Comparison of ENCODE assay signal across 8 cellular contexts in genomic region chr11:110092577-110093406, GRCh38. TPM values are rescaled to one million over a fixed set of nuclear protein-coding genes. Genes with fewer than 3 reads are reported as not detected.
DNase-seq lines count a peak whose midpoint lies in the region; ATAC-seq and TF ChIP-seq lines count a peak whose summit lies in the region.

Gene ZC3H12C, plus strand, starts transcription at chr11:110093392. Its CDS starts 20 bp downstream, at chr11:110093412.

- peak; percentile 79 for ATAC-seq in GM19324 (IDR thresholded peaks at IDR 0.05; ENCODE audit: low FRiP score, unreplicated experiment)
- ATAC-seq in HG03354 (IDR thresholded peaks at IDR 0.05; ENCODE audit: poor library complexity, severe bottlenecking, unreplicated experiment) = peak; percentile 71

- H3K9me3 ChIP-seq in esophagus squamous epithelium = no peaks in the 10 kb centered on the region
- no peaks in the 10 kb centered on the region for H3K9me3 ChIP-seq in mucosa of rectum (ENCODE audit: control insufficient read depth in 2 of 2, low read length in 2 of 2)
- H3K9me3 ChIP-seq in testis = no peaks in the 10 kb centered on the region

- H3K27me3 ChIP-seq in esophagus squamous epithelium (no peaks in the 10 kb centered on the region), mucosa of rectum (ENCODE audit: control insufficient read depth in 2 of 2, insufficient read depth in 2 of 2, low read length in 2 of 2) (no peaks in the 10 kb centered on the region), testis (no peaks in the 10 kb centered on the region)

- WGBS in esophagus squamous epithelium, 2 donors = 1 to 2% methylated on average over 10 to 19 of the region's 106 CpGs
- WGBS in testis, 2 donors = 0 to 1% methylated on average over 12 to 84 of the region's 106 CpGs

- peaks cover 8 to 49% (median 14%) of the 10 kb centered on the region in 3 donors for H3K4me1 ChIP-seq in esophagus squamous epithelium
- H3K4me1 ChIP-seq in mucosa of rectum (ENCODE audit: control insufficient read depth in 2 of 2, insufficient read depth in 2 of 2, low read length in 2 of 2) = peaks cover 4 to 15% of the 10 kb centered on the region in 2 donors
- H3K4me1 ChIP-seq in testis = peaks cover 14% of the 10 kb centered on the region

- TF ChIP-seq POLR2A in esophagus squamous epithelium (IDR thresholded peaks at IDR 0.05) (peak in 1 of 4 donors; percentile 31), testis (IDR thresholded peaks at IDR 0.05) (no peak)

- H3K4me3 ChIP-seq in esophagus squamous epithelium (peak within 1 kb of the TSS; percentile 72 to 81 (median 78)), mucosa of rectum (ENCODE audit: low read length in 2 of 2) (peak within 1 kb of the TSS; percentile 81 to 90), testis (peak within 1 kb of the TSS; percentile 73 to 85)

- DNase-seq in COR-L47 (lab: John Stamatoyannopoulos, UW) = peak; percentile 87
- DNase-seq in NCI-H460 (ENCODE audit: extremely low read depth, low read depth) = peak; percentile 86
- peak; percentile 68 for DNase-seq in activated CD8-positive, alpha-beta memory T cell treated with anti-CD3 and anti-CD28 coated beads for 24 hours
- DNase-seq in esophagus squamous epithelium (lab: John Stamatoyannopoulos, UW) = peak; percentile 13
- peak; percentile 78 for DNase-seq in testis

- TF ChIP-seq CTCF in esophagus squamous epithelium (IDR thresholded peaks at IDR 0.05) = peak in 4 of 6 experiments; percentile 45 to 72 (median 58)
- TF ChIP-seq CTCF in testis (IDR thresholded peaks at IDR 0.05) = peak; percentile 16 to 56 (median 54)

- H3K27ac ChIP-seq in esophagus squamous epithelium = peak within 1 kb of the TSS; percentile 90 to 98 (median 93)
- H3K27ac ChIP-seq in mucosa of rectum (ENCODE audit: low read depth in 2 of 2, low read length in 2 of 2) = peak within 1 kb of the TSS; percentile 87 to 88
- peak within 1 kb of the TSS; percentile 96 to 97 for H3K27ac ChIP-seq in testis

- intact Hi-C loops in esophagus squamous epithelium (cut with DNase I) = no loop called here
- intact Hi-C loops in testis (cut with DNase I; ENCODE audit: low total_unique reads) = no loop called here

- no peaks in the 10 kb centered on the region for H3K36me3 ChIP-seq in esophagus squamous epithelium
- no peaks in the 10 kb centered on the region for H3K36me3 ChIP-seq in mucosa of rectum (ENCODE audit: control insufficient read depth in 2 of 2, insufficient read depth in 2 of 2, low read length in 2 of 2)
- no peaks in the 10 kb centered on the region for H3K36me3 ChIP-seq in testis (ENCODE audit: low read depth, missing control alignments)

- peak within 1 kb of the TSS; percentile 78 to 81 for H3K9ac ChIP-seq in mucosa of rectum (ENCODE audit: low read depth in 1 of 2, low read length in 2 of 2)

RNA-seq across cellular contexts. Expression of gene ZC3H12C, which starts in this region (rescaled TPM):
- total RNA-seq in NCI-H460 (2014; rRNA removed; shearing (Covaris generic)) = 8.5 and 8.8 TPM in 2 replicates
- 2.7 and 4.8 TPM in 2 replicates for polyA plus RNA-seq in NCI-H460 (2014; cell fraction: nucleus; rRNA removed)
- total RNA-seq in esophagus squamous epithelium = 10 to 100 TPM in 1 of 4 donors, 1 to 10 TPM in 3; 5.5 to 10.1 (median 7.8) TPM
- 10 to 100 TPM; 16.9 to 17.0 TPM for total RNA-seq in testis
- 6.8 TPM for polyA plus RNA-seq in testis (ENCODE audit: insufficient read depth, low read depth, low replicate concordance)

Comparison
In these comparisons a context has a peak if more than half of its experiments do, and no peak if none do; other contexts are left out.
1. Peak in every context shown above with its lines: DNase-seq, ATAC-seq, H3K4me3 ChIP-seq and H3K27ac ChIP-seq.
2. DNase-seq: peak in every context shown above with its lines; median percentile 87 in COR-L47; 86 in NCI-H460; 78 in testis; 68 in activated CD8-positive, alpha-beta memory T cell treated with anti-CD3 and anti-CD28 coated beads for 24 hours; 13 in esophagus squamous epithelium.